ENCODE assay signal across 10 cellular contexts in genomic region chr15:98728811-98729160, GRCh38.
DNase-seq lines count a peak whose midpoint lies in the region; ATAC-seq and TF ChIP-seq lines count a peak whose summit lies in the region.
"Had no signal": no experiment of that assay in that cellular context is flagged by ENCODE, and none has a peak within 500 bp of the region (broad histone marks: within the 10 kb centered on the region; RNA-seq: fewer than 3 reads in every experiment).

No MANE protein-coding gene starts in this region.

- no peak overlapping the region for H3K18ac ChIP-seq in neuronal stem cell (ENCODE audit: low read length)

- no peak overlapping the region for H3K9ac ChIP-seq in neuronal stem cell (ENCODE audit: low read depth, low read length, poor library complexity)

- H3K9me3 ChIP-seq in heart left ventricle, result no peaks in the 10 kb centered on the region
- H3K9me3 ChIP-seq in esophagus muscularis mucosa, result no peaks in the 10 kb centered on the region
- peaks cover 0 to 8% of the 10 kb centered on the region in 2 donors for H3K9me3 ChIP-seq in neuronal stem cell (replicated peaks in 1 of 2; ENCODE audit: control insufficient read depth in 2 of 2, insufficient read depth in 1 of 2, low read depth in 1 of 2, low read length in 2 of 2)
- H3K9me3 ChIP-seq in BE2C, result no peaks in the 10 kb centered on the region

- no peak overlapping the region for H3K4ac ChIP-seq in neuronal stem cell (ENCODE audit: low read length)

- TF ChIP-seq POLR2A in heart left ventricle (IDR thresholded peaks at IDR 0.05), result no peak
- TF ChIP-seq POLR2A in esophagus muscularis mucosa (IDR thresholded peaks at IDR 0.05; ENCODE audit: low read depth), result no peak

- no peak for DNase-seq in heart left ventricle
- DNase-seq in Right ventricle myocardium superior, result no peak
- no peak for DNase-seq in esophagus muscularis mucosa (ENCODE audit: extremely low spot score)
- no peak for DNase-seq in neuronal stem cell (ENCODE audit: low spot score)
- DNase-seq in BE2C, result no peak
- DNase-seq in cerebellar nuclear complex (lab: John Stamatoyannopoulos, UW), result no peak
- DNase-seq in AG08395 (ENCODE audit: low spot score), result no peak
- DNase-seq: activated CD4-positive, CD25-positive, alpha-beta regulatory T cell treated with anti-CD3 and anti-CD28 coated beads, Interleukin-2, amount 50 U/mL, for 72 hours; MV-4-11 had no signal

- no peak overlapping the region for H2AFZ ChIP-seq in neuronal stem cell (ENCODE audit: low read length)

- no peak overlapping the region for H3K14ac ChIP-seq in neuronal stem cell (ENCODE audit: low read length)

- WGBS in heart left ventricle, 4 donors, result 16 to 29% (median 24%) methylated on average over 2 of the region's 2 CpGs
- WGBS in esophagus muscularis mucosa, result 47% methylated on average over 2 of the region's 2 CpGs
- WGBS in neuronal stem cell (ENCODE audit: extremely low coverage in 2 of 2, insufficient read length in 2 of 2, insufficient replicate concordance in 1 of 2), 2 donors, result no CpG with 5 or more reads among the region's 2 CpGs
- 23% methylated on average over 2 of the region's 2 CpGs for WGBS in urinary bladder

- H3K27me3 ChIP-seq in heart left ventricle, result no peaks in the 10 kb centered on the region
- no peaks in the 10 kb centered on the region for H3K27me3 ChIP-seq in esophagus muscularis mucosa
- H3K27me3 ChIP-seq in neuronal stem cell (ENCODE audit: control insufficient read depth in 3 of 3, insufficient read depth in 3 of 3, low read depth in 1 of 3, low read length in 3 of 3), result no peaks in the 10 kb centered on the region
- no peaks in the 10 kb centered on the region for H3K27me3 ChIP-seq in BE2C

- no peak overlapping the region for H4K8ac ChIP-seq in neuronal stem cell (ENCODE audit: low read depth, low read length)

- TF ChIP-seq CTCF in heart left ventricle (IDR thresholded peaks at IDR 0.05) (no peak), esophagus muscularis mucosa (IDR thresholded peaks at IDR 0.05) (no peak), BE2C (IDR thresholded peaks at IDR 0.05; ENCODE audit: low read depth, low read length) (no peak)

- H2AK5ac ChIP-seq in neuronal stem cell (ENCODE audit: low read depth, low read length), result peak overlapping the region; percentile 30

- no peak for TF ChIP-seq EP300 in esophagus muscularis mucosa (IDR thresholded peaks at IDR 0.05)

- ATAC-seq in heart left ventricle (no peak), Right ventricle myocardium superior (ENCODE audit: poor library complexity) (no peak)

- H2BK12ac ChIP-seq in neuronal stem cell (ENCODE audit: low read length), result no peak overlapping the region

- H3K27ac ChIP-seq in heart left ventricle (peak overlapping the region; percentile 52 to 95 (median 90)), esophagus muscularis mucosa (replicated peaks in 1 of 4) (peak overlapping the region; percentile 85 to 91 (median 86)), neuronal stem cell (replicated peaks; ENCODE audit: low read length) (no peak overlapping the region), urinary bladder (ENCODE audit: low read depth) (peak overlapping the region; percentile 80)

- H2BK120ac ChIP-seq in neuronal stem cell (ENCODE audit: low read depth, low read length), result no peak overlapping the region

- H2BK15ac ChIP-seq in neuronal stem cell (ENCODE audit: low read length), result no peak overlapping the region

- H4K91ac ChIP-seq in neuronal stem cell (ENCODE audit: low read depth, low read length, poor library complexity), result no peak overlapping the region

- peaks cover 3 to 92% (median 70%) of the 10 kb centered on the region in 12 donors for H3K4me1 ChIP-seq in heart left ventricle
- peaks cover 55 to 89% (median 60%) of the 10 kb centered on the region in 4 donors for H3K4me1 ChIP-seq in esophagus muscularis mucosa
- peaks cover 24 to 37% of the 10 kb centered on the region in 2 donors for H3K4me1 ChIP-seq in neuronal stem cell (ENCODE audit: control insufficient read depth in 2 of 2, insufficient read depth in 1 of 2, low read depth in 1 of 2, low read length in 2 of 2)
- H3K4me1 ChIP-seq in urinary bladder (ENCODE audit: insufficient read depth), result no peaks in the 10 kb centered on the region
- peaks cover 80% of the 10 kb centered on the region for H3K4me1 ChIP-seq in BE2C

- intact Hi-C loops in heart left ventricle (cut with DNase I), result loop anchor here in 5 of 10 donors (5.0 to 10.0 kb wide), 5 partner anchors 34 to 76 kb away; no protein-coding TSS in a partner anchor
- intact Hi-C loops in Right ventricle myocardium superior (cut with DNase I), result no loop called here
- intact Hi-C loops in esophagus muscularis mucosa (cut with DNase I), result no loop called here

- H2BK5ac ChIP-seq in neuronal stem cell (ENCODE audit: low read length), result no peak overlapping the region

- peaks cover 3% of the 10 kb centered on the region for H3K79me1 ChIP-seq in neuronal stem cell (ENCODE audit: low read depth, low read length)

- H3K4me3 ChIP-seq in heart left ventricle, result no peak overlapping the region
- no peak overlapping the region for H3K4me3 ChIP-seq in esophagus muscularis mucosa
- H3K4me3 ChIP-seq in neuronal stem cell (ENCODE audit: low read length in 2 of 2), result no peak overlapping the region
- H3K4me3 ChIP-seq in urinary bladder (ENCODE audit: low read depth, low read length), result no peak overlapping the region
- no peak overlapping the region; the same call in 1 of the 2 replicates for H3K4me3 ChIP-seq in BE2C (ENCODE audit: low read depth, low read length)

- no peaks in the 10 kb centered on the region for H3K36me3 ChIP-seq in heart left ventricle
- no peaks in the 10 kb centered on the region for H3K36me3 ChIP-seq in esophagus muscularis mucosa
- no peaks in the 10 kb centered on the region for H3K36me3 ChIP-seq in neuronal stem cell (replicated peaks in 1 of 2; ENCODE audit: control insufficient read depth in 2 of 2, insufficient read depth in 2 of 2, low read length in 2 of 2)
- H3K36me3 ChIP-seq in urinary bladder (ENCODE audit: insufficient read depth), result no peaks in the 10 kb centered on the region
- peaks cover 14% of the 10 kb centered on the region for H3K36me3 ChIP-seq in BE2C

- no peak overlapping the region for H3K23ac ChIP-seq in neuronal stem cell (ENCODE audit: low read depth, low read length, poor library complexity)

- no peak overlapping the region for H3K4me2 ChIP-seq in neuronal stem cell (ENCODE audit: insufficient read depth, low read length, poor library complexity, severe bottlenecking)
